ENCODE assay signal across 1 cellular context in genomic region chr13:23776698-23777570, GRCh38.
TF ChIP-seq lines count a peak whose summit lies in the region.

No MANE protein-coding gene starts in this region.

TF ChIP-seq in GM12878, 131 proteins besides CTCF, POLR2A, EP300 and RAD21 (continued from another document and continues in another):
- no peak for TF ChIP-seq BCLAF1 (IDR thresholded peaks at IDR 0.05)
- 0 out of 2 replicates have a peak, but pooled peaks have one; percentile 30 for TF ChIP-seq NR2F1 (conservative IDR thresholded peaks at IDR 0.05)
- no peak for TF ChIP-seq PKNOX1 (IDR thresholded peaks at IDR 0.05)
- TF ChIP-seq EGR1 (IDR thresholded peaks at IDR 0.05; ENCODE audit: borderline replicate concordance in 1 of 2, low read depth in 2 of 2, low read length in 2 of 2): no peak
- TF ChIP-seq PBX3 (IDR thresholded peaks at IDR 0.05; ENCODE audit: insufficient replicate concordance, low read depth, low read length): no peak
- no peak for TF ChIP-seq POLR2AphosphoS2 (IDR thresholded peaks at IDR 0.05; ENCODE audit: low read depth, low read length)
- TF ChIP-seq CEBPZ (IDR thresholded peaks at IDR 0.05; ENCODE audit: low read depth, low read length): no peak
- peak; percentile 28; the same call in 1 of the 2 replicates for TF ChIP-seq BACH1 (IDR thresholded peaks at IDR 0.05; ENCODE audit: borderline replicate concordance)
- no peak for TF ChIP-seq PML (IDR thresholded peaks at IDR 0.05; ENCODE audit: low read length)
- TF ChIP-seq POU2F2 (IDR thresholded peaks at IDR 0.05; ENCODE audit: borderline replicate concordance, low read depth, low read length): no peak
- TF ChIP-seq LARP7 (IDR thresholded peaks at IDR 0.05): no peak
- TF ChIP-seq ZNF24 (IDR thresholded peaks at IDR 0.05): 0 out of 2 replicates have a peak, but pooled peaks have one; percentile 43
- TF ChIP-seq USF2 (IDR thresholded peaks at IDR 0.05; ENCODE audit: borderline replicate concordance, low read depth, low read length): no peak
- TF ChIP-seq HDGF (IDR thresholded peaks at IDR 0.05): no peak
- TF ChIP-seq ZNF384 (IDR thresholded peaks at IDR 0.05; ENCODE audit: borderline replicate concordance, low read depth, low read length): no peak
- TF ChIP-seq MTA3 (IDR thresholded peaks at IDR 0.05; ENCODE audit: borderline replicate concordance, low read length): 0 out of 2 replicates have a peak, but pooled peaks have one; percentile 29
- TF ChIP-seq NFIC (IDR thresholded peaks at IDR 0.05; ENCODE audit: low read depth, low read length): peak; percentile 77
- TF ChIP-seq SIN3A (IDR thresholded peaks at IDR 0.05; ENCODE audit: low read depth, low read length): no peak
- TF ChIP-seq TCF12 (IDR thresholded peaks at IDR 0.05; ENCODE audit: low read depth, low read length): no peak
- no peak for TF ChIP-seq ZZZ3 (IDR thresholded peaks at IDR 0.05; ENCODE audit: control insufficient read depth, insufficient read length, low read depth)
- peak; percentile 76; the same call in 1 of the 2 replicates for TF ChIP-seq ZNF217 (IDR thresholded peaks at IDR 0.05)
- no peak for TF ChIP-seq STAT3 (IDR thresholded peaks at IDR 0.05; ENCODE audit: low read depth, low read length)
- TF ChIP-seq CUX1 (IDR thresholded peaks at IDR 0.05; ENCODE audit: insufficient replicate concordance, low read depth, low read length): peak; percentile 37
- no peak for TF ChIP-seq HCFC1 (IDR thresholded peaks at IDR 0.05; ENCODE audit: low read length)
- TF ChIP-seq PRDM15 (CRISPR knock-in tag; IDR thresholded peaks at IDR 0.05): no peak
- TF ChIP-seq E2F8 (IDR thresholded peaks at IDR 0.05; ENCODE audit: low read depth, partially characterized antibody): no peak
- TF ChIP-seq ATF3 (IDR thresholded peaks at IDR 0.05; ENCODE audit: borderline replicate concordance, extremely low read depth, low read depth, low read length): no peak
- TF ChIP-seq USF1 (IDR thresholded peaks at IDR 0.05; ENCODE audit: borderline replicate concordance, extremely low read length, insufficient read depth, low read depth, low read length): no peak
- TF ChIP-seq RCOR1 (conservative IDR thresholded peaks at IDR 0.05; ENCODE audit: low read depth, low read length): peak; percentile 31; the same call in 1 of the 2 replicates
- no peak for TF ChIP-seq TAF1 (IDR thresholded peaks at IDR 0.05; ENCODE audit: borderline replicate concordance, low read depth, low read length)
- no peak for TF ChIP-seq PAX8 (IDR thresholded peaks at IDR 0.05)
- peak; percentile 20 for TF ChIP-seq MEF2B (IDR thresholded peaks at IDR 0.05; ENCODE audit: partially characterized antibody, poor library complexity, severe bottlenecking)
- no peak for TF ChIP-seq ZSCAN29 (IDR thresholded peaks at IDR 0.05)
